ENCODE assay signal across 27 cellular contexts in genomic region chr6:107941627-107942026, GRCh38. TPM values are rescaled to one million over a fixed set of nuclear protein-coding genes. Genes with fewer than 3 reads are reported as not detected.
DNase-seq lines count a peak whose midpoint lies in the region; ATAC-seq and TF ChIP-seq lines count a peak whose summit lies in the region.
"Had no signal": no experiment of that assay in that cellular context is flagged by ENCODE, and none has a peak within 500 bp of the region (broad histone marks: within the 10 kb centered on the region; RNA-seq: fewer than 3 reads in every experiment).

No MANE protein-coding gene starts in this region.

- BruUV-seq in OCI-LY7 (replicated peaks; lab: Mats Ljungman, UMichigan): TSS peak; percentile 17

- H3K4me3 ChIP-seq in right cardiac atrium (ENCODE audit: low read length) (no peak overlapping the region), OCI-LY7 (ENCODE audit: low read depth, low read length, poor library complexity, severe bottlenecking) (no peak overlapping the region)
- H3K4me3 ChIP-seq: HAP-1, lower lobe of right lung, prostate gland, uterus had no signal

- H3K4me3 Mint-ChIP-seq in T-cell: no peak overlapping the region
- H3K4me3 Mint-ChIP-seq: activated naive CD4-positive, alpha-beta T cell treated with anti-CD3 and anti-CD28 coated beads for 36 hours; activated T-cell treated with anti-CD3 and anti-CD28 coated beads, Interleukin-2, amount 50 U/mL, for 4 hours; CD4-positive, alpha-beta T cell; immature natural killer cell had no signal

- no peaks in the 10 kb centered on the region for H3K9me2 ChIP-seq in OCI-LY7 (ENCODE audit: insufficient read depth, low read length)

- ATAC-seq in left ventricle myocardium superior: peak; percentile 36
- no peak for ATAC-seq in right cardiac atrium
- no peak for ATAC-seq in HG02885 (IDR thresholded peaks at IDR 0.05; ENCODE audit: poor library complexity, unreplicated experiment)
- no peak for ATAC-seq in T-cell (replicated peaks in 1 of 4)
- ATAC-seq: activated CD4-positive, CD25-positive, alpha-beta regulatory T cell treated with anti-CD3 and anti-CD28 coated beads, Interleukin-2, amount 50 U/mL, for 24 hours; activated T-cell treated with anti-CD3 and anti-CD28 coated beads, Interleukin-2, amount 50 U/mL, for 4 hours; SK-N-SH treated with all-trans-retinoic acid at 6 μM for 48 hours had no signal

- H3K27ac Mint-ChIP-seq in T-cell: no peak overlapping the region
- H3K27ac Mint-ChIP-seq: activated naive CD4-positive, alpha-beta T cell treated with anti-CD3 and anti-CD28 coated beads for 36 hours; CD4-positive, alpha-beta T cell; IgD-negative memory B cell; immature natural killer cell had no signal

- TF ChIP-seq CTCF in OCI-LY7 (conservative IDR thresholded peaks at IDR 0.05; ENCODE audit: low read length): no peak

- peaks cover 5% of the 10 kb centered on the region for H3K4me1 ChIP-seq in right cardiac atrium (ENCODE audit: control insufficient read depth, insufficient read depth, low read length)
- H3K4me1 ChIP-seq in OCI-LY7 (ENCODE audit: insufficient read depth, low read length, poor library complexity, severe bottlenecking): peaks cover 7% of the 10 kb centered on the region
- H3K4me1 ChIP-seq: HAP-1, prostate gland, uterus had no signal

- POLR2A ChIA-PET in OCI-LY7 (lab: Charles Lee): interaction anchor here (0.5 to 1.3 kb wide), 4 partner anchors 10 to 51 kb away, joined by 3 to 5 read pairs (median 5); no protein-coding TSS in a partner anchor
- POLR2A ChIA-PET in T-cell (lab: Charles Lee): interaction anchor here in 1 of 2 donors (0.7 to 0.8 kb wide), 2 partner anchors 199 to 618 kb away, joined by 4 read pairs; no protein-coding TSS in a partner anchor

- no peaks in the 10 kb centered on the region for H3K27me3 ChIP-seq in right cardiac atrium (ENCODE audit: control insufficient read depth, insufficient read depth)
- H3K27me3 ChIP-seq: uterus had no signal

- H3K4me2 ChIP-seq in OCI-LY7 (ENCODE audit: low read length): no peak overlapping the region

- H3K9me3 ChIP-seq in right cardiac atrium (ENCODE audit: control insufficient read depth, low read length) (no peaks in the 10 kb centered on the region), OCI-LY7 (ENCODE audit: low read length) (no peaks in the 10 kb centered on the region)
- H3K9me3 ChIP-seq: HAP-1, lower lobe of right lung, prostate gland, uterus had no signal

- H3K27me3 Mint-ChIP-seq in T-cell: no peaks in the 10 kb centered on the region
- H3K27me3 Mint-ChIP-seq: CD4-positive, alpha-beta T cell; IgD-negative memory B cell had no signal

- CTCF ChIA-PET in OCI-LY7 (lab: Charles Lee; ENCODE audit: unreplicated experiment) (no interaction called here), T-cell (lab: Charles Lee) (no interaction called here)

- peaks cover 44% of the 10 kb centered on the region for H3K36me3 ChIP-seq in OCI-LY7 (ENCODE audit: insufficient read depth, low read length)
- H3K36me3 ChIP-seq: lower lobe of right lung, prostate gland, uterus had no signal

- no peak for DNase-seq in left ventricle myocardium superior
- no peak for DNase-seq in right cardiac atrium
- DNase-seq in OCI-LY7 (ENCODE audit: low spot score): no peak
- DNase-seq in islet precursor cell: peak; percentile 56
- DNase-seq in NCI-H69 (lab: John Stamatoyannopoulos, UW): no peak
- no peak for DNase-seq in T1000 (lab: John Stamatoyannopoulos, UW)
- no peak for DNase-seq in T-cell
- DNase-seq: activated CD8-positive, alpha-beta memory T cell treated with anti-CD3 and anti-CD28 coated beads for 24 hours; activated naive CD4-positive, alpha-beta T cell treated with anti-CD3 and anti-CD28 coated beads for 36 hours; activated T-cell treated with anti-CD3 and anti-CD28 coated beads, Interleukin-2, amount 50 U/mL, for 4 hours; anterior cingulate cortex; CD4-positive, alpha-beta T cell; central memory CD4-positive, alpha-beta T cell; DMS 273 treated with DMSO at 0.1 percent for 48 hours; GF-D8; immature natural killer cell; lower lobe of right lung; NCI-H1694; NCI-H446 treated with DMSO at 0.1 percent for 48 hours; T-helper 9 cell; uterus had no signal

- 73% methylated on average over 6 of the region's 6 CpGs for WGBS in right cardiac atrium

- H4K20me1 ChIP-seq in OCI-LY7 (ENCODE audit: insufficient read depth, low read length): peaks cover 25% of the 10 kb centered on the region

- H3K27ac ChIP-seq in right cardiac atrium (ENCODE audit: low read length): no peak overlapping the region
- no peak overlapping the region for H3K27ac ChIP-seq in OCI-LY7 (ENCODE audit: low read depth, low read length, poor library complexity, severe bottlenecking)
- H3K27ac ChIP-seq: lower lobe of right lung, prostate gland, uterus had no signal

- H2AFZ ChIP-seq in OCI-LY7 (ENCODE audit: low read length): no peak overlapping the region

- intact Hi-C loops in left ventricle myocardium superior (cut with micrococcal nuclease): no loop called here
- intact Hi-C loops in right cardiac atrium (cut with DNase I): no loop called here
- intact Hi-C loops in OCI-LY7 (cut with micrococcal nuclease; ENCODE audit: unreplicated experiment): no loop called here

- H3K4me1 Mint-ChIP-seq in T-cell: peaks cover 56 to 59% (median 57%) of the 10 kb centered on the region in 3 donors

- peaks cover 97% of the 10 kb centered on the region for H3K79me2 ChIP-seq in OCI-LY7 (ENCODE audit: insufficient read depth, low read depth, low read length)

- H3K9me3 Mint-ChIP-seq in T-cell: no peaks in the 10 kb centered on the region
- H3K9me3 Mint-ChIP-seq: activated naive CD4-positive, alpha-beta T cell treated with anti-CD3 and anti-CD28 coated beads for 36 hours; activated T-cell treated with anti-CD3 and anti-CD28 coated beads, Interleukin-2, amount 50 U/mL, for 4 hours; CD4-positive, alpha-beta T cell; IgD-negative memory B cell; immature natural killer cell had no signal

- H3K36me3 Mint-ChIP-seq in T-cell: peaks cover 19% of the 10 kb centered on the region
- H3K36me3 Mint-ChIP-seq: immature natural killer cell had no signal

RNA-seq across cellular contexts. Expression of gene SEC63, which starts 16.4 kb away (rescaled TPM):
- total RNA-seq in left ventricle myocardium superior (45.2 TPM), right cardiac atrium (100 to 1,000 TPM in 1 of 4 donors, 10 to 100 TPM in 3; 65.6 to 100 (median 87.9) TPM), OCI-LY7 (2022) (131 and 139 TPM in 2 replicates), T-cell (10 to 100 TPM; 56.2 to 85.5 (median 68.7) TPM)
- 30.6 TPM for polyA plus RNA-seq in right cardiac atrium
- 13.0 and 13.6 TPM in 2 replicates for total RNA-seq in OCI-LY7 (2014; rRNA removed; shearing (Covaris generic))
